Comparison of ENCODE assay signal across 25 cellular contexts in genomic region chr2:191272064-191272463, GRCh38.
"Had no signal": no experiment of that assay in that cellular context is flagged by ENCODE, and none has a peak within 500 bp of the region (broad histone marks: within the 10 kb centered on the region; RNA-seq: fewer than 3 reads in every experiment).

No MANE protein-coding gene starts in this region.

- H3K27ac Mint-ChIP-seq: activated CD4-positive, alpha-beta memory T cell treated with anti-CD3 and anti-CD28 coated beads for 36 hours; activated CD4-positive, alpha-beta T cell treated with anti-CD3 and anti-CD28 coated beads, Interleukin-2, amount 10 ng/mL, durations not matched to agents 7 days and 5 days; activated naive CD4-positive, alpha-beta T cell treated with anti-CD3 and anti-CD28 coated beads for 36 hours; activated naive CD8-positive, alpha-beta T cell; activated T-helper 17 cell treated with anti-CD3 and anti-CD28 coated beads, Interleukin-2, amount 50 U/mL, for 72 hours had no signal

- H3K36me3 Mint-ChIP-seq: activated CD4-positive, alpha-beta memory T cell treated with anti-CD3 and anti-CD28 coated beads for 36 hours; activated naive CD8-positive, alpha-beta T cell had no signal

- H3K4me3 Mint-ChIP-seq: activated CD4-positive, alpha-beta memory T cell treated with anti-CD3 and anti-CD28 coated beads for 36 hours; activated CD4-positive, alpha-beta T cell treated with anti-CD3 and anti-CD28 coated beads, Interleukin-2, amount 10 ng/mL, durations not matched to agents 7 days and 5 days; activated naive CD4-positive, alpha-beta T cell treated with anti-CD3 and anti-CD28 coated beads for 36 hours; activated naive CD8-positive, alpha-beta T cell; activated T-helper 17 cell treated with anti-CD3 and anti-CD28 coated beads, Interleukin-2, amount 50 U/mL, for 72 hours had no signal

- DNase-seq: activated CD4-positive, alpha-beta memory T cell treated with anti-CD3 and anti-CD28 coated beads for 36 hours; activated CD4-positive, alpha-beta T cell treated with anti-CD3 and anti-CD28 coated beads, Interleukin-2, amount 10 ng/mL, durations not matched to agents 7 days and 5 days; activated CD4-positive, CD25-positive, alpha-beta regulatory T cell; activated CD8-positive, alpha-beta memory T cell treated with anti-CD3 and anti-CD28 coated beads for 24 hours; activated gamma-delta T cell; activated naive CD4-positive, alpha-beta T cell treated with anti-CD3 and anti-CD28 coated beads for 36 hours; activated T-cell treated with anti-CD3 and anti-CD28 coated beads, Interleukin-2, amount 50 U/mL, for 48 hours; amygdala; IMR-90; Kasumi-1; KBM-7; NCI-H1417 treated with DMSO at 0.1 percent for 48 hours; NCI-H1694; NCI-H2029; NCI-H2107; NCI-H2171 treated with DMSO at 0.1 percent for 48 hours; NCI-H226; NCI-H526; NCI-H774; NK-92 treated with Interleukin-12 subunit alpha and Interleukin-12 subunit beta, amount 100 ng/mL, for 24 hours; PC-3; SIG-M5 had no signal

- H3K27ac ChIP-seq: VCaP had no signal

- H3K9me3 Mint-ChIP-seq: activated CD4-positive, alpha-beta memory T cell treated with anti-CD3 and anti-CD28 coated beads for 36 hours; activated CD4-positive, alpha-beta T cell treated with anti-CD3 and anti-CD28 coated beads, Interleukin-2, amount 10 ng/mL, durations not matched to agents 7 days and 5 days; activated naive CD4-positive, alpha-beta T cell treated with anti-CD3 and anti-CD28 coated beads for 36 hours; activated T-helper 17 cell treated with anti-CD3 and anti-CD28 coated beads, Interleukin-2, amount 50 U/mL, for 72 hours had no signal

- H3K4me1 Mint-ChIP-seq: activated CD4-positive, alpha-beta T cell treated with anti-CD3 and anti-CD28 coated beads, Interleukin-2, amount 10 ng/mL, durations not matched to agents 7 days and 5 days; activated T-helper 17 cell treated with anti-CD3 and anti-CD28 coated beads, Interleukin-2, amount 50 U/mL, for 72 hours had no signal

- ATAC-seq: activated T-helper 17 cell treated with anti-CD3 and anti-CD28 coated beads, Interleukin-2, amount 50 U/mL, for 72 hours; PC-3 had no signal
